ENCODE assay signal across 12 cellular contexts in the genomic region with DNA sequence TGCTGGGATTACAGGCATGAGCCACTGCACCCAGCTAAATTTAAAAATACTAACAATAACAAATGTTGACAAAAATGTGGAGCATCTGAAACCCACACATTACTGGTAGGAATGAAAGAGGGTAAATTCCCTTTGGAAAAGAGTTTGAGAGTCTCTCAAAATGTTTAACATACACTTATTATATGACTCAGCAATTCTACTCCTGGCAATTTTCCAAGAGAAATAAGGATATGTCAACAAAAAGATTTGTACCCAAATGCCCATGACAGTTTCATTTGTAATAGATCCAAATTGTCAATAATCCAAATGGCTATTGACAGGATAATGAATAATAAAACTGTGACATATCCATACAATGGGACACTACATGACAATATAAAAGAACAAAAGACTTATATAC. TPM values are rescaled to one million over a fixed set of nuclear protein-coding genes. Genes with fewer than 3 reads are reported as not detected.
DNase-seq lines count a peak whose midpoint lies in the region; ATAC-seq and TF ChIP-seq lines count a peak whose summit lies in the region.
"Had no signal": no experiment of that assay in that cellular context is flagged by ENCODE, and none has a peak within 500 bp of the region (broad histone marks: within the 10 kb centered on the region; RNA-seq: fewer than 3 reads in every experiment).

No MANE protein-coding gene starts in this region.

- H3K36me3 Mint-ChIP-seq in CD4-positive, alpha-beta T cell (ENCODE audit: low read depth): peaks cover 96% of the 10 kb centered on the region
- H3K36me3 Mint-ChIP-seq in activated T-helper 1 cell treated with anti-CD3 and anti-CD28 coated beads, Interleukin-12 subunit alpha, Interleukin-12 subunit beta, Interleukin-2, Interleukin-4 antibody, amounts not matched to agents 30 ng/mL and 10 ng/mL and 1 ng/mL, durations not matched to agents 14 hours and 24 hours and 36 hours (ENCODE audit: low read depth): peaks cover 52% of the 10 kb centered on the region

- POLR2A ChIA-PET in CD4-positive, alpha-beta T cell (lab: Charles Lee): interaction anchor here (1.4 kb wide), 1 partner anchor 9 kb away, joined by 4 read pairs; a partner anchor contains a TSS

- no peak for DNase-seq in CD4-positive, alpha-beta T cell
- DNase-seq in ELR (ENCODE audit: low read depth) (peak; percentile 27), NCI-H774 (lab: John Stamatoyannopoulos, UW) (peak; percentile 38), fibroblast of villous mesenchyme (ENCODE audit: low read depth) (peak; percentile 14), hypothalamus (lab: John Stamatoyannopoulos, UW) (no peak), putamen (ENCODE audit: low spot score) (no peak), left ventricle myocardium inferior (no peak)
- DNase-seq in activated T-helper 1 cell treated with anti-CD3 and anti-CD28 coated beads, Interleukin-12 subunit alpha, Interleukin-12 subunit beta, Interleukin-2, Interleukin-4 antibody, amounts not matched to agents 30 ng/mL and 10 ng/mL and 1 ng/mL, durations not matched to agents 14 hours and 24 hours and 36 hours (ENCODE audit: low spot score): no peak
- DNase-seq: DMS79; islet precursor cell; stimulated activated naive CD4-positive, alpha-beta T cell had no signal

- no peaks in the 10 kb centered on the region for H3K27me3 ChIP-seq in CD4-positive, alpha-beta T cell (ENCODE audit: control insufficient read depth, insufficient read depth, low read length)
- H3K27me3 ChIP-seq in left ventricle myocardium inferior (ENCODE audit: low read depth): no peaks in the 10 kb centered on the region

- ATAC-seq in CD4-positive, alpha-beta T cell (ENCODE audit: poor library complexity): no peak
- ATAC-seq: Panc1 had no signal

- no peaks in the 10 kb centered on the region for H3K36me3 ChIP-seq in left ventricle myocardium inferior

- H3K9me3 Mint-ChIP-seq in CD4-positive, alpha-beta T cell: no peaks in the 10 kb centered on the region
- no peaks in the 10 kb centered on the region for H3K9me3 Mint-ChIP-seq in activated T-helper 1 cell treated with anti-CD3 and anti-CD28 coated beads, Interleukin-12 subunit alpha, Interleukin-12 subunit beta, Interleukin-2, Interleukin-4 antibody, amounts not matched to agents 30 ng/mL and 10 ng/mL and 1 ng/mL, durations not matched to agents 14 hours and 24 hours and 36 hours

- H3K27me3 Mint-ChIP-seq in CD4-positive, alpha-beta T cell: no peaks in the 10 kb centered on the region
- H3K27me3 Mint-ChIP-seq in activated T-helper 1 cell treated with anti-CD3 and anti-CD28 coated beads, Interleukin-12 subunit alpha, Interleukin-12 subunit beta, Interleukin-2, Interleukin-4 antibody, amounts not matched to agents 30 ng/mL and 10 ng/mL and 1 ng/mL, durations not matched to agents 14 hours and 24 hours and 36 hours (ENCODE audit: insufficient read depth): no peaks in the 10 kb centered on the region

- no peaks in the 10 kb centered on the region for H3K9me3 ChIP-seq in CD4-positive, alpha-beta T cell (ENCODE audit: control insufficient read depth, low read length)
- H3K9me3 ChIP-seq in left ventricle myocardium inferior (replicated peaks): peaks cover 18% of the 10 kb centered on the region

- H3K27ac Mint-ChIP-seq in CD4-positive, alpha-beta T cell: peak overlapping the region; percentile 49
- no peak overlapping the region for H3K27ac Mint-ChIP-seq in activated T-helper 1 cell treated with anti-CD3 and anti-CD28 coated beads, Interleukin-12 subunit alpha, Interleukin-12 subunit beta, Interleukin-2, Interleukin-4 antibody, amounts not matched to agents 30 ng/mL and 10 ng/mL and 1 ng/mL, durations not matched to agents 14 hours and 24 hours and 36 hours

- no peak overlapping the region for H3K4me3 ChIP-seq in fibroblast of villous mesenchyme (ENCODE audit: low read depth, low read length)
- H3K4me3 ChIP-seq in left ventricle myocardium inferior: no peak overlapping the region

- no peak overlapping the region for H3K27ac ChIP-seq in CD4-positive, alpha-beta T cell (ENCODE audit: low read depth, low read length)
- H3K27ac ChIP-seq in left ventricle myocardium inferior (replicated peaks): no peak overlapping the region

- peaks cover 17% of the 10 kb centered on the region for H3K4me1 ChIP-seq in left ventricle myocardium inferior

- H3K4me3 Mint-ChIP-seq in CD4-positive, alpha-beta T cell: no peak overlapping the region
- H3K4me3 Mint-ChIP-seq in activated T-helper 1 cell treated with anti-CD3 and anti-CD28 coated beads, Interleukin-12 subunit alpha, Interleukin-12 subunit beta, Interleukin-2, Interleukin-4 antibody, amounts not matched to agents 30 ng/mL and 10 ng/mL and 1 ng/mL, durations not matched to agents 14 hours and 24 hours and 36 hours: no peak overlapping the region

- intact Hi-C loops in CD4-positive, alpha-beta T cell (cut with DNase I, micrococcal nuclease): loop anchor here in 1 of 2 experiments (5.0 to 10.0 kb wide), 3 partner anchors 109 to 1967 kb away; a partner anchor contains a TSS
- intact Hi-C loops in activated T-helper 1 cell treated with anti-CD3 and anti-CD28 coated beads, Interleukin-12 subunit alpha, Interleukin-12 subunit beta, Interleukin-2, Interleukin-4 antibody, amounts not matched to agents 30 ng/mL and 10 ng/mL and 1 ng/mL, durations not matched to agents 14 hours and 24 hours and 36 hours (cut with micrococcal nuclease): loop anchor here (5.0 kb wide), 4 partner anchors 496 to 1559 kb away; a partner anchor contains a TSS
- intact Hi-C loops in left ventricle myocardium inferior (cut with micrococcal nuclease): no loop called here

- CTCF ChIA-PET in CD4-positive, alpha-beta T cell (lab: Charles Lee): no interaction called here

- no peak for TF ChIP-seq CTCF in CD4-positive, alpha-beta T cell (IDR thresholded peaks at IDR 0.05)
- TF ChIP-seq CTCF in fibroblast of villous mesenchyme (IDR thresholded peaks at IDR 0.05; ENCODE audit: insufficient read depth, low read depth, low read length) (no peak), left ventricle myocardium inferior (IDR thresholded peaks at IDR 0.05; ENCODE audit: borderline replicate concordance) (no peak)

- peaks cover 74% of the 10 kb centered on the region for H3K4me1 Mint-ChIP-seq in CD4-positive, alpha-beta T cell (ENCODE audit: low read depth)
- peaks cover 67% of the 10 kb centered on the region for H3K4me1 Mint-ChIP-seq in activated T-helper 1 cell treated with anti-CD3 and anti-CD28 coated beads, Interleukin-12 subunit alpha, Interleukin-12 subunit beta, Interleukin-2, Interleukin-4 antibody, amounts not matched to agents 30 ng/mL and 10 ng/mL and 1 ng/mL, durations not matched to agents 14 hours and 24 hours and 36 hours (ENCODE audit: low read depth)

RNA-seq across cellular contexts. Expression of a gene that starts 9.0 kb away (rescaled TPM):
- total RNA-seq in CD4-positive, alpha-beta T cell: 100 to 1,000 TPM; 204 to 206 TPM
- total RNA-seq in fibroblast of villous mesenchyme (0.86 and 4.8 TPM in 2 replicates), left ventricle myocardium inferior (8.7 TPM)
- total RNA-seq in activated T-helper 1 cell treated with anti-CD3 and anti-CD28 coated beads, Interleukin-12 subunit alpha, Interleukin-12 subunit beta, Interleukin-2, Interleukin-4 antibody, amounts not matched to agents 30 ng/mL and 10 ng/mL and 1 ng/mL, durations not matched to agents 14 hours and 24 hours and 36 hours: 234 and 235 TPM in 2 replicates

RNA-seq across cellular contexts. Expression of a gene that starts 58.5 kb away (rescaled TPM):
- total RNA-seq in CD4-positive, alpha-beta T cell: not detected
- total RNA-seq in fibroblast of villous mesenchyme: under 0.01 TPM in 1 of 2 replicates, not detected in the other
- total RNA-seq in activated T-helper 1 cell treated with anti-CD3 and anti-CD28 coated beads, Interleukin-12 subunit alpha, Interleukin-12 subunit beta, Interleukin-2, Interleukin-4 antibody, amounts not matched to agents 30 ng/mL and 10 ng/mL and 1 ng/mL, durations not matched to agents 14 hours and 24 hours and 36 hours: not detected in 2 replicates
- 245 TPM for total RNA-seq in left ventricle myocardium inferior

Comparison
In these comparisons a context has a peak if more than half of its experiments do, and no peak if none do; other contexts are left out.
1. DNase-seq: peak in ELR (single experiment), NCI-H774 (single experiment) and fibroblast of villous mesenchyme (single experiment); none in CD4-positive, alpha-beta T cell (0 of 10), hypothalamus (0 of 51), activated T-helper 1 cell treated with anti-CD3 and anti-CD28 coated beads, Interleukin-12 subunit alpha, Interleukin-12 subunit beta, Interleukin-2, Interleukin-4 antibody, amounts not matched to agents 30 ng/mL and 10 ng/mL and 1 ng/mL, durations not matched to agents 14 hours and 24 hours and 36 hours (single experiment), putamen (single experiment) and left ventricle myocardium inferior (single experiment).
2. RNA of a gene that starts 9.0 kb away (total RNA-seq): 234 to 235 TPM in activated T-helper 1 cell treated with anti-CD3 and anti-CD28 coated beads, Interleukin-12 subunit alpha, Interleukin-12 subunit beta, Interleukin-2, Interleukin-4 antibody, amounts not matched to agents 30 ng/mL and 10 ng/mL and 1 ng/mL, durations not matched to agents 14 hours and 24 hours and 36 hours and 204 to 206 TPM in CD4-positive, alpha-beta T cell; 8.7 TPM in left ventricle myocardium inferior (single experiment) and 0.86 to 4.8 TPM in fibroblast of villous mesenchyme; every median in the first group is over 10 times any median in the second.
3. RNA of a gene that starts 58.5 kb away (total RNA-seq): 245 TPM in left ventricle myocardium inferior (single experiment); not detected in CD4-positive, alpha-beta T cell, under 0.01 TPM in fibroblast of villous mesenchyme and not detected in activated T-helper 1 cell treated with anti-CD3 and anti-CD28 coated beads, Interleukin-12 subunit alpha, Interleukin-12 subunit beta, Interleukin-2, Interleukin-4 antibody, amounts not matched to agents 30 ng/mL and 10 ng/mL and 1 ng/mL, durations not matched to agents 14 hours and 24 hours and 36 hours; every median in the first group is over 100 times any median in the second.